7 cellular contexts compared by ENCODE assay signal in the genomic region with DNA sequence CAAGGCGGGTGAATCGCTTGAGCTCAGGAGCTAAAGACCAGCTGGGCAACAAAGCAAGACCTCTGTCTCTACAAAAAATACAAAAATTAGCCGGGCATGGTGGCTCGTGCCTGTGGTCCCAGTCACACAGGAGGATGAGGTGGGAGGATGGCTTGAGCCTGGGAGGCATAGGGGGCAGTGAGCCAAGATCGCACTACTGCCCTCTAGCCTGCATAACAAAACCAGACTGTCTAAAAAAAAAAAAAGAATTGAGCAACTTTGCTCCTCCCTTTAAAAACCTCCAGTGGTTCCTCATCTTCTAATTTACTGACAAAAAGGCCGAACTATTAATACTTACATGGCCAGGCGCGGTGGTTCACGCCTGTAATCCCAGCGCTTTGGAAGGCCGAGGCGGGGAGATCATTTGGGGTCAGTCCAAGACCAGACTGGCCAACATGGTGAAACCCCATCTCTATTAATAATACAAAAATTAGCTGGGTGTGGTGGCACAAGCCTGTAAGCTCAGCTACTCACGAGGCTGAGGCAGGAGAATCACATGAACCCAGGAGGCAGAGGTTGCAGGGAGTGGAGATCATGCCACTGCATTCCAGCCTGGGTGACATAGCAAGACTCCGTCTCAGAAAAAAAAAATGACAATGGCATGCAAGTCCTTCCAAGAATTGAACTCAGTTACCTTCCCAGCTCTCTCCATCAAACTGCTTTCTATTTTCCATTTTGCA. TPM values are rescaled to one million over a fixed set of nuclear protein-coding genes. Genes with fewer than 3 reads are reported as not detected.
DNase-seq lines count a peak whose midpoint lies in the region; ATAC-seq and TF ChIP-seq lines count a peak whose summit lies in the region.

No MANE protein-coding gene starts in this region.

- CTCF ChIA-PET in OCI-LY7 (lab: Charles Lee; ENCODE audit: unreplicated experiment), result interaction anchor here (1.0 to 2.1 kb wide), 5 partner anchors 18 to 57 kb away, joined by 3 to 14 read pairs (median 4); no protein-coding TSS in a partner anchor

- no TSS peak for BruUV-seq in OCI-LY7 (replicated peaks; lab: Mats Ljungman, UMichigan)

- DNase-seq in GM23338 (ENCODE audit: low spot score) (peak; percentile 29), OCI-LY7 (ENCODE audit: low spot score) (peak; percentile 62), myocyte (ENCODE audit: low read depth) (peak; percentile 87), DMS153 (lab: John Stamatoyannopoulos, UW) (no peak)
- no peak for DNase-seq in effector memory CD8-positive, alpha-beta T cell
- no peak for DNase-seq in activated CD4-positive, alpha-beta T cell treated with anti-CD3 and anti-CD28 coated beads, Interleukin-2, amount 10 ng/mL, durations not matched to agents 24 days and 14 days
- no peak for DNase-seq in T-helper 2 cell treated with Interferon-gamma antibody and Interleukin-4, amounts not matched to agents 5 μg/mL and 100 μg/mL, for 36 hours (ENCODE audit: low spot score)

- ATAC-seq in GM23338, result no peak
- ATAC-seq in effector memory CD8-positive, alpha-beta T cell (replicated peaks), result no peak

- H3K27ac ChIP-seq in GM23338 (ENCODE audit: low read depth) (peak overlapping the region; percentile 42; the same call in 1 of the 2 replicates), OCI-LY7 (ENCODE audit: low read depth, low read length, poor library complexity, severe bottlenecking) (peak overlapping the region; percentile 52)

- TF ChIP-seq CTCF in GM23338 (conservative IDR thresholded peaks at IDR 0.05; ENCODE audit: low read depth in 2 of 2) (peak; percentile 39 to 51), OCI-LY7 (conservative IDR thresholded peaks at IDR 0.05; ENCODE audit: low read length) (peak; percentile 79)

- POLR2A ChIA-PET in OCI-LY7 (lab: Charles Lee), result interaction anchor here (0.8 to 4.1 kb wide), 12 partner anchors 16 to 151 kb away, joined by 3 to 25 read pairs (median 4); no protein-coding TSS in a partner anchor

- H3K4me2 ChIP-seq in GM23338 (peak overlapping the region; percentile 40; the same call in 1 of the 2 replicates), OCI-LY7 (ENCODE audit: low read length) (peak overlapping the region; percentile 71)

- H3K9me2 ChIP-seq in GM23338 (ENCODE audit: insufficient read depth) (no peaks in the 10 kb centered on the region), OCI-LY7 (ENCODE audit: insufficient read depth, low read length) (no peaks in the 10 kb centered on the region)

- H3K4me3 Mint-ChIP-seq in GM23338, result no peak overlapping the region
- H3K4me3 Mint-ChIP-seq in effector memory CD8-positive, alpha-beta T cell, result peak overlapping the region; percentile 17 to 43
- no peak overlapping the region for H3K4me3 Mint-ChIP-seq in activated CD4-positive, alpha-beta T cell treated with anti-CD3 and anti-CD28 coated beads, Interleukin-2, amount 10 ng/mL, durations not matched to agents 24 days and 14 days
- H3K4me3 Mint-ChIP-seq in T-helper 2 cell treated with Interferon-gamma antibody and Interleukin-4, amounts not matched to agents 5 μg/mL and 100 μg/mL, for 36 hours, result no peak overlapping the region

- H3K9me3 Mint-ChIP-seq in GM23338, result no peaks in the 10 kb centered on the region
- no peaks in the 10 kb centered on the region for H3K9me3 Mint-ChIP-seq in effector memory CD8-positive, alpha-beta T cell
- H3K9me3 Mint-ChIP-seq in activated CD4-positive, alpha-beta T cell treated with anti-CD3 and anti-CD28 coated beads, Interleukin-2, amount 10 ng/mL, durations not matched to agents 24 days and 14 days, result peaks cover 3% of the 10 kb centered on the region
- H3K9me3 Mint-ChIP-seq in T-helper 2 cell treated with Interferon-gamma antibody and Interleukin-4, amounts not matched to agents 5 μg/mL and 100 μg/mL, for 36 hours, result no peaks in the 10 kb centered on the region

- 0 out of 2 replicates have a peak, but pooled peaks cover 4% of the 10 kb centered on the region for H3K9me3 ChIP-seq in OCI-LY7 (ENCODE audit: low read length)

- H3K79me2 ChIP-seq in GM23338 (replicated peaks; ENCODE audit: insufficient read depth), result peaks cover 90% of the 10 kb centered on the region
- H3K79me2 ChIP-seq in OCI-LY7 (ENCODE audit: insufficient read depth, low read depth, low read length), result peaks cover 100% of the 10 kb centered on the region

- H3F3A ChIP-seq in GM23338 (replicated peaks; ENCODE audit: low read depth), result peaks cover 7% of the 10 kb centered on the region

- H2AFZ ChIP-seq in GM23338, result no peak overlapping the region
- no peak overlapping the region for H2AFZ ChIP-seq in OCI-LY7 (ENCODE audit: low read length)

- H3K36me3 ChIP-seq in GM23338 (ENCODE audit: insufficient read depth) (no peaks in the 10 kb centered on the region), OCI-LY7 (ENCODE audit: insufficient read depth, low read length) (peaks cover 71% of the 10 kb centered on the region)

- H3K4me1 ChIP-seq in GM23338 (ENCODE audit: insufficient read depth) (peaks cover 6% of the 10 kb centered on the region; the same call in 1 of the 2 replicates), OCI-LY7 (ENCODE audit: insufficient read depth, low read length, poor library complexity, severe bottlenecking) (peaks cover 43% of the 10 kb centered on the region)

- peaks cover 2% of the 10 kb centered on the region for H3K27me3 Mint-ChIP-seq in GM23338 (ENCODE audit: insufficient read depth, low read depth, poor library complexity)
- H3K27me3 Mint-ChIP-seq in effector memory CD8-positive, alpha-beta T cell, result no peaks in the 10 kb centered on the region
- no peaks in the 10 kb centered on the region for H3K27me3 Mint-ChIP-seq in activated CD4-positive, alpha-beta T cell treated with anti-CD3 and anti-CD28 coated beads, Interleukin-2, amount 10 ng/mL, durations not matched to agents 24 days and 14 days
- H3K27me3 Mint-ChIP-seq in T-helper 2 cell treated with Interferon-gamma antibody and Interleukin-4, amounts not matched to agents 5 μg/mL and 100 μg/mL, for 36 hours (ENCODE audit: low read depth), result no peaks in the 10 kb centered on the region

- peaks cover 32% of the 10 kb centered on the region for H4K20me1 ChIP-seq in GM23338 (replicated peaks; ENCODE audit: insufficient read depth)
- H4K20me1 ChIP-seq in OCI-LY7 (ENCODE audit: insufficient read depth, low read length), result peaks cover 30% of the 10 kb centered on the region

- no peak overlapping the region for H3K4me3 ChIP-seq in GM23338
- H3K4me3 ChIP-seq in OCI-LY7 (ENCODE audit: low read depth, low read length, poor library complexity, severe bottlenecking), result peak overlapping the region; percentile 37

- intact Hi-C loops in OCI-LY7 (cut with micrococcal nuclease; ENCODE audit: unreplicated experiment), result loop anchor here (1.0 to 2.0 kb wide), 2 partner anchors 23 to 57 kb away; no protein-coding TSS in a partner anchor
- intact Hi-C loops in activated CD4-positive, alpha-beta T cell treated with anti-CD3 and anti-CD28 coated beads, Interleukin-2, amount 10 ng/mL, durations not matched to agents 24 days and 14 days (cut with micrococcal nuclease), result no loop called here

- peaks cover 20% of the 10 kb centered on the region for H3K4me1 Mint-ChIP-seq in GM23338
- peaks cover 43 to 46% of the 10 kb centered on the region in 2 donors for H3K4me1 Mint-ChIP-seq in effector memory CD8-positive, alpha-beta T cell (ENCODE audit: low read depth in 2 of 2)
- peaks cover 35% of the 10 kb centered on the region for H3K4me1 Mint-ChIP-seq in activated CD4-positive, alpha-beta T cell treated with anti-CD3 and anti-CD28 coated beads, Interleukin-2, amount 10 ng/mL, durations not matched to agents 24 days and 14 days
- H3K4me1 Mint-ChIP-seq in T-helper 2 cell treated with Interferon-gamma antibody and Interleukin-4, amounts not matched to agents 5 μg/mL and 100 μg/mL, for 36 hours (ENCODE audit: low read depth), result peaks cover 33% of the 10 kb centered on the region

- H3K36me3 Mint-ChIP-seq in GM23338 (ENCODE audit: low read depth), result peaks cover 14% of the 10 kb centered on the region
- peaks cover 30% of the 10 kb centered on the region for H3K36me3 Mint-ChIP-seq in effector memory CD8-positive, alpha-beta T cell (ENCODE audit: insufficient read depth)
- peaks cover 36% of the 10 kb centered on the region for H3K36me3 Mint-ChIP-seq in activated CD4-positive, alpha-beta T cell treated with anti-CD3 and anti-CD28 coated beads, Interleukin-2, amount 10 ng/mL, durations not matched to agents 24 days and 14 days (ENCODE audit: low read depth)
- H3K36me3 Mint-ChIP-seq in T-helper 2 cell treated with Interferon-gamma antibody and Interleukin-4, amounts not matched to agents 5 μg/mL and 100 μg/mL, for 36 hours (ENCODE audit: low read depth), result peaks cover 26% of the 10 kb centered on the region

- no peaks in the 10 kb centered on the region for H3K27me3 ChIP-seq in GM23338 (ENCODE audit: insufficient read depth)

- no peak overlapping the region for H3K27ac Mint-ChIP-seq in GM23338
- H3K27ac Mint-ChIP-seq in effector memory CD8-positive, alpha-beta T cell, result peak overlapping the region; percentile 72 to 85
- H3K27ac Mint-ChIP-seq in activated CD4-positive, alpha-beta T cell treated with anti-CD3 and anti-CD28 coated beads, Interleukin-2, amount 10 ng/mL, durations not matched to agents 24 days and 14 days, result no peak overlapping the region
- no peak overlapping the region for H3K27ac Mint-ChIP-seq in T-helper 2 cell treated with Interferon-gamma antibody and Interleukin-4, amounts not matched to agents 5 μg/mL and 100 μg/mL, for 36 hours

TF ChIP-seq in GM23338, 12 proteins besides CTCF, POLR2A, EP300 and RAD21 (continues in another document):
- TF ChIP-seq EZH2 (IDR thresholded peaks at IDR 0.05; ENCODE audit: low read depth, unreplicated experiment), result no peak

RNA-seq across cellular contexts. Expression of a gene that starts 4.4 kb away (rescaled TPM):
- total RNA-seq in GM23338 (2014; rRNA removed; shearing (Covaris generic)), result 36.2 and 37.2 TPM in 2 replicates
- 17.1 and 17.9 TPM in 2 replicates for polyA plus RNA-seq in GM23338 (2016; fragmentation: Nextera tagmentation; extraction: Ambion mirVana)
- total RNA-seq in OCI-LY7 (2014; rRNA removed; shearing (Covaris generic)), result 30.3 and 35.3 TPM in 2 replicates
- total RNA-seq in OCI-LY7 (2022) (51.7 and 54.1 TPM in 2 replicates), myocyte (54.6 and 82.4 TPM in 2 replicates)
- 33.2 TPM for polyA plus RNA-seq in myocyte (2012)
- 21.8 and 23.9 TPM in 2 replicates for total RNA-seq in activated CD4-positive, alpha-beta T cell treated with anti-CD3 and anti-CD28 coated beads, Interleukin-2, amount 10 ng/mL, durations not matched to agents 24 days and 14 days

RNA-seq across cellular contexts. Expression of a gene that starts 41.3 kb away (rescaled TPM):
- 0.97 and 2.6 TPM in 2 replicates for total RNA-seq in GM23338 (2014; rRNA removed; shearing (Covaris generic))
- polyA plus RNA-seq in GM23338 (2016; fragmentation: Nextera tagmentation; extraction: Ambion mirVana), result 0.66 and 1.0 TPM in 2 replicates
- total RNA-seq in OCI-LY7 (2014; rRNA removed; shearing (Covaris generic)), result 0.28 and 0.82 TPM in 2 replicates
- total RNA-seq in OCI-LY7 (2022) (2.2 and 2.7 TPM in 2 replicates), myocyte (not detected in 2 replicates)
- 0.06 TPM for polyA plus RNA-seq in myocyte (2012)
- not detected in 2 replicates for total RNA-seq in activated CD4-positive, alpha-beta T cell treated with anti-CD3 and anti-CD28 coated beads, Interleukin-2, amount 10 ng/mL, durations not matched to agents 24 days and 14 days

Comparison
In these comparisons a context has a peak if more than half of its experiments do, and no peak if none do; other contexts are left out.
1. DNase-seq: peak in GM23338 (single experiment), OCI-LY7 (single experiment) and myocyte (single experiment); none in effector memory CD8-positive, alpha-beta T cell (0 of 3), activated CD4-positive, alpha-beta T cell treated with anti-CD3 and anti-CD28 coated beads, Interleukin-2, amount 10 ng/mL, durations not matched to agents 24 days and 14 days (single experiment), DMS153 (single experiment) and T-helper 2 cell treated with Interferon-gamma antibody and Interleukin-4, amounts not matched to agents 5 μg/mL and 100 μg/mL, for 36 hours (single experiment).
2. H3K27ac Mint-ChIP-seq: peak in effector memory CD8-positive, alpha-beta T cell (2 of 2); none in GM23338 (single experiment), activated CD4-positive, alpha-beta T cell treated with anti-CD3 and anti-CD28 coated beads, Interleukin-2, amount 10 ng/mL, durations not matched to agents 24 days and 14 days (single experiment) and T-helper 2 cell treated with Interferon-gamma antibody and Interleukin-4, amounts not matched to agents 5 μg/mL and 100 μg/mL, for 36 hours (single experiment).
3. H3K4me3 Mint-ChIP-seq: peak in effector memory CD8-positive, alpha-beta T cell (2 of 2); none in GM23338 (single experiment), activated CD4-positive, alpha-beta T cell treated with anti-CD3 and anti-CD28 coated beads, Interleukin-2, amount 10 ng/mL, durations not matched to agents 24 days and 14 days (single experiment) and T-helper 2 cell treated with Interferon-gamma antibody and Interleukin-4, amounts not matched to agents 5 μg/mL and 100 μg/mL, for 36 hours (single experiment).